Comparison of ENCODE assay signal across 8 cellular contexts in the genomic region with DNA sequence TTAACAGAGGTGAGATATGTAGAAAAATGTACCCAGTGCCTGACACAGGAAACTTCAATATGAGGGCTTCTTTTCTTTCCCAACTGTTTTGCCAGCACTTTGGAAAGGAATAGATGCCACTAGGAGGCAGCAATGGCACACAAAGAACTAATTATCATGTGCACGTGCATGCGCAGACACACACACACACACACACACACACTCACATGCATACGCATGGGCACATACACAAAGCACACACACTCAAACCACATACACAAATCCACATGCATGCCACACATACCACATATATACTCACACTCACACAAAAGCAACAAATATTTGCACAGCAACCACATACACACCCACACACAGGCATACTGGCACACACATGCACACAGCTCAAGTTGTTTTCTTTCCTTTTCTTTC. TPM values are rescaled to one million over a fixed set of nuclear protein-coding genes. Genes with fewer than 3 reads are reported as not detected.
DNase-seq lines count a peak whose midpoint lies in the region; ATAC-seq and TF ChIP-seq lines count a peak whose summit lies in the region.

No MANE protein-coding gene starts in this region.

- no peak for ATAC-seq in GM21515 (IDR thresholded peaks at IDR 0.05; ENCODE audit: unreplicated experiment)

- H3K27me3 ChIP-seq in colonic mucosa (no peaks in the 10 kb centered on the region), testis (no peaks in the 10 kb centered on the region)

- 23 to 24% methylated on average over 3 of the region's 3 CpGs for WGBS in testis, 2 donors

- peak; percentile 45 for DNase-seq in GDM1 (lab: John Stamatoyannopoulos, UW)
- DNase-seq in NCI-H1048 (lab: John Stamatoyannopoulos, UW), result peak; percentile 37
- peak; percentile 23 for DNase-seq in T follicular helper cell (ENCODE audit: low read depth)
- DNase-seq in colonic mucosa, result peak; percentile 81
- DNase-seq in medulla oblongata (ENCODE audit: extremely low spot score), result peak; percentile 45
- DNase-seq in testis, result peak; percentile 63
- DNase-seq in mesenteric fat pad (ENCODE audit: low spot score), result no peak

- no peak overlapping the region for H3K9ac ChIP-seq in colonic mucosa (ENCODE audit: low read depth in 2 of 2, low read length in 2 of 2)

- no peaks in the 10 kb centered on the region for H3K36me3 ChIP-seq in colonic mucosa
- no peaks in the 10 kb centered on the region for H3K36me3 ChIP-seq in testis (ENCODE audit: low read depth, missing control alignments)

- TF ChIP-seq POLR2A in testis (IDR thresholded peaks at IDR 0.05), result no peak

- H3K4me1 ChIP-seq in colonic mucosa (no peaks in the 10 kb centered on the region), testis (no peaks in the 10 kb centered on the region)

- no peaks in the 10 kb centered on the region for H3K9me3 ChIP-seq in colonic mucosa
- H3K9me3 ChIP-seq in testis, result no peaks in the 10 kb centered on the region

- intact Hi-C loops in colonic mucosa (cut with DNase I), result loop anchor here (5.0 kb wide), 1 partner anchor 707 kb away; no protein-coding TSS in a partner anchor
- intact Hi-C loops in testis (cut with DNase I; ENCODE audit: low total_unique reads), result no loop called here

- TF ChIP-seq CTCF in colonic mucosa (IDR thresholded peaks at IDR 0.05) (peak; percentile 50), testis (IDR thresholded peaks at IDR 0.05) (peak; percentile 37 to 49 (median 44))

- H3K4me3 ChIP-seq in colonic mucosa (no peak overlapping the region), testis (no peak overlapping the region)

- H3K27ac ChIP-seq in colonic mucosa (no peak overlapping the region), testis (no peak overlapping the region)

RNA-seq across cellular contexts. Expression of a gene that starts 8.8 kb away (rescaled TPM):
- total RNA-seq in colonic mucosa (1 to 10 TPM; 5.9 to 6.2 TPM), testis (10 to 100 TPM; 50.2 to 78.8 TPM), mesenteric fat pad (37.3 TPM)
- 107 TPM for polyA plus RNA-seq in testis (ENCODE audit: insufficient read depth, low read depth, low replicate concordance)

RNA-seq across cellular contexts. Expression of a gene that starts 28.5 kb away (rescaled TPM):
- total RNA-seq in colonic mucosa, result 1 to 10 TPM; 1.1 to 5.1 TPM
- under 1 TPM; 0.63 to 0.74 TPM for total RNA-seq in testis
- polyA plus RNA-seq in testis (ENCODE audit: insufficient read depth, low read depth, low replicate concordance), result 1.2 TPM
- not detected for total RNA-seq in mesenteric fat pad
